In genomic region chr22:46622081-46622521, GRCh38 we compare ENCODE assay signal across 9 cellular contexts. TPM values are rescaled to one million over a fixed set of nuclear protein-coding genes. Genes with fewer than 3 reads are reported as not detected.
DNase-seq lines count a peak whose midpoint lies in the region; ATAC-seq and TF ChIP-seq lines count a peak whose summit lies in the region.
"Had no signal": no experiment of that assay in that cellular context is flagged by ENCODE, and none has a peak within 500 bp of the region (broad histone marks: within the 10 kb centered on the region; RNA-seq: fewer than 3 reads in every experiment).

No MANE protein-coding gene starts in this region.

- H3K27ac Mint-ChIP-seq in glutamatergic neuron (ENCODE audit: unreplicated experiment) = peak overlapping the region; percentile 22
- H3K27ac Mint-ChIP-seq in activated CD4-positive, alpha-beta T cell treated with anti-CD3 and anti-CD28 coated beads for 36 hours = no peak overlapping the region

- no peaks in the 10 kb centered on the region for H3K27me3 ChIP-seq in SK-N-SH (ENCODE audit: insufficient read depth)

- H3K9ac ChIP-seq in SK-N-SH = no peak overlapping the region

- H3K4me3 ChIP-seq in SK-N-SH (ENCODE audit: low read depth in 2 of 2, low read length in 1 of 2) = no peak overlapping the region

- H3K4me2 ChIP-seq in SK-N-SH = no peak overlapping the region

- no peak overlapping the region for H3K4me3 Mint-ChIP-seq in glutamatergic neuron (ENCODE audit: unreplicated experiment)
- no peak overlapping the region for H3K4me3 Mint-ChIP-seq in activated CD4-positive, alpha-beta T cell treated with anti-CD3 and anti-CD28 coated beads for 36 hours

- peaks cover 6% of the 10 kb centered on the region for H3K9me3 Mint-ChIP-seq in glutamatergic neuron (ENCODE audit: unreplicated experiment)
- H3K9me3 Mint-ChIP-seq in activated CD4-positive, alpha-beta T cell treated with anti-CD3 and anti-CD28 coated beads for 36 hours (ENCODE audit: low read depth) = no peaks in the 10 kb centered on the region

- 70% methylated on average over 12 of the region's 14 CpGs for WGBS in SK-N-SH (ENCODE audit: low lambda C conversion rate)

- H3K79me2 ChIP-seq in SK-N-SH (ENCODE audit: insufficient read depth) = no peaks in the 10 kb centered on the region

- TF ChIP-seq CTCF in SK-N-SH (IDR thresholded peaks at IDR 0.05) (no peak), glutamatergic neuron (IDR thresholded peaks at IDR 0.05; ENCODE audit: partially characterized antibody, unreplicated experiment) (no peak)

- TF ChIP-seq RAD21 in SK-N-SH (IDR thresholded peaks at IDR 0.05; ENCODE audit: low read length) = no peak

- H3K4me1 ChIP-seq in SK-N-SH (ENCODE audit: control insufficient read depth in 1 of 2, insufficient read depth in 2 of 2, low read depth in 1 of 2, low read length in 1 of 2) = peaks cover 0 to 53% of the 10 kb centered on the region in 2 experiments; a peak in 1 of 4 replicates

- ATAC-seq in GM21515 (IDR thresholded peaks at IDR 0.05; ENCODE audit: unreplicated experiment) = no peak
- no peak for ATAC-seq in activated CD4-positive, alpha-beta T cell treated with anti-CD3 and anti-CD28 coated beads for 36 hours

- no peaks in the 10 kb centered on the region for H3F3A ChIP-seq in SK-N-SH (replicated peaks; ENCODE audit: insufficient read depth)

- no peaks in the 10 kb centered on the region for H3K36me3 ChIP-seq in SK-N-SH (replicated peaks in 1 of 2; ENCODE audit: control insufficient read depth in 1 of 2, insufficient read depth in 2 of 2, low read length in 1 of 2)

- CTCF ChIA-PET in SK-N-SH (lab: Yijun Ruan, JAX) = interaction anchor here (1.0 to 6.0 kb wide), 3 partner anchors 59 to 112 kb away, joined by 3 to 28 read pairs (median 3); no protein-coding TSS in a partner anchor
- CTCF ChIA-PET in activated CD4-positive, alpha-beta T cell treated with anti-CD3 and anti-CD28 coated beads for 36 hours (lab: Charles Lee) = interaction anchor here (0.6 kb wide), 1 partner anchor 64 kb away, joined by 3 read pairs; no protein-coding TSS in a partner anchor

- no peak overlapping the region for H2AFZ ChIP-seq in SK-N-SH (ENCODE audit: low read depth)

- peak; percentile 53 for DNase-seq in ELF-1 (ENCODE audit: low read depth, low spot score)
- peak; percentile 89 for DNase-seq in SK-N-SH
- DNase-seq in glutamatergic neuron = no peak
- DNase-seq in nucleus accumbens (lab: John Stamatoyannopoulos, UW) = peak in 51 of 56 donors; percentile 10 to 88 (median 52)
- DNase-seq in NK-92 (lab: John Stamatoyannopoulos, UW; ENCODE audit: unreplicated experiment) = no peak
- DNase-seq in stimulated activated CD8-positive, alpha-beta memory T cell treated with anti-CD3 and anti-CD28 coated beads, Interleukin-4, amount 100 ng/mL, for 48 hours = no peak
- no peak for DNase-seq in activated CD4-positive, alpha-beta T cell treated with anti-CD3 and anti-CD28 coated beads for 36 hours
- DNase-seq: NCI-H510A had no signal

- H3K36me3 Mint-ChIP-seq in glutamatergic neuron (ENCODE audit: unreplicated experiment) = no peaks in the 10 kb centered on the region
- H3K36me3 Mint-ChIP-seq in activated CD4-positive, alpha-beta T cell treated with anti-CD3 and anti-CD28 coated beads for 36 hours (ENCODE audit: low read depth) = peaks cover 1% of the 10 kb centered on the region

- POLR2A ChIA-PET in SK-N-SH (lab: Yijun Ruan, JAX) = interaction anchor here (1.0 to 1.1 kb wide), 2 partner anchors 10 to 58 kb away, joined by 3 to 4 read pairs; no protein-coding TSS in a partner anchor
- POLR2A ChIA-PET in activated CD4-positive, alpha-beta T cell treated with anti-CD3 and anti-CD28 coated beads for 36 hours (lab: Charles Lee) = no interaction called here

- peaks cover 6% of the 10 kb centered on the region for H3K27me3 Mint-ChIP-seq in glutamatergic neuron (ENCODE audit: unreplicated experiment)
- no peaks in the 10 kb centered on the region for H3K27me3 Mint-ChIP-seq in activated CD4-positive, alpha-beta T cell treated with anti-CD3 and anti-CD28 coated beads for 36 hours

- no peaks in the 10 kb centered on the region for H3K9me2 ChIP-seq in SK-N-SH

- H4K20me1 ChIP-seq in SK-N-SH (ENCODE audit: insufficient read depth) = no peaks in the 10 kb centered on the region

- H3K27ac ChIP-seq in SK-N-SH (ENCODE audit: low read depth in 2 of 2, low read length in 1 of 2) = peak overlapping the region in 1 of 2 experiments; percentile 74; a peak in 2 of 4 replicates

- H3K9me3 ChIP-seq in SK-N-SH = no peaks in the 10 kb centered on the region

- intact Hi-C loops in activated CD4-positive, alpha-beta T cell treated with anti-CD3 and anti-CD28 coated beads for 36 hours (cut with DNase I, micrococcal nuclease) = no loop called here

- peaks cover 17% of the 10 kb centered on the region for H3K4me1 Mint-ChIP-seq in glutamatergic neuron (ENCODE audit: low read depth, unreplicated experiment)
- no peaks in the 10 kb centered on the region for H3K4me1 Mint-ChIP-seq in activated CD4-positive, alpha-beta T cell treated with anti-CD3 and anti-CD28 coated beads for 36 hours

- TF ChIP-seq EP300 in SK-N-SH (IDR thresholded peaks at IDR 0.05; ENCODE audit: borderline replicate concordance in 1 of 2, low read depth in 1 of 2, low read length in 1 of 2) = peak in 1 of 2 experiments; percentile 62; a peak in 2 of 4 replicates

TF ChIP-seq in SK-N-SH, 30 proteins besides CTCF, POLR2A, EP300 and RAD21:
- TF ChIP-seq REST (IDR thresholded peaks at IDR 0.05; ENCODE audit: low read depth, low read length) (no peak), EZH2phosphoT487 (IDR thresholded peaks at IDR 0.05; ENCODE audit: borderline replicate concordance, low read depth) (no peak), RCOR1 (IDR thresholded peaks at IDR 0.05; ENCODE audit: low read length) (peak; percentile 66; the same call in 1 of the 2 replicates), CHD2 (IDR thresholded peaks at IDR 0.05; ENCODE audit: low read length, partially characterized antibody) (peak; percentile 16)

RNA-seq across cellular contexts. Expression of gene GRAMD4, which starts 1.9 kb away (rescaled TPM):
- polyA plus RNA-seq in SK-N-SH (2012; rRNA removed) = 13.5 and 15.5 TPM in 2 replicates
- 7.8 and 11.0 TPM in 2 replicates for polyA plus RNA-seq in SK-N-SH (2012; cell fraction: cytosol; rRNA removed)
- 22.3 and 31.8 TPM in 2 replicates for polyA plus RNA-seq in SK-N-SH (2012; cell fraction: nucleus; rRNA removed)
- total RNA-seq in glutamatergic neuron (ENCODE audit: unreplicated experiment) = 85.7 TPM
- total RNA-seq in activated CD4-positive, alpha-beta T cell treated with anti-CD3 and anti-CD28 coated beads for 36 hours = 10 to 100 TPM; 25.7 to 40.7 TPM

Comparison
In these comparisons a context has a peak if more than half of its experiments do, and no peak if none do; other contexts are left out.
1. DNase-seq: peak in ELF-1 (single experiment), SK-N-SH (single experiment) and nucleus accumbens (51 of 56); none in glutamatergic neuron (single experiment), NK-92 (single experiment), stimulated activated CD8-positive, alpha-beta memory T cell treated with anti-CD3 and anti-CD28 coated beads, Interleukin-4, amount 100 ng/mL, for 48 hours (single experiment) and activated CD4-positive, alpha-beta T cell treated with anti-CD3 and anti-CD28 coated beads for 36 hours (single experiment).